2 cellular contexts compared by ENCODE assay signal in the genomic region with DNA sequence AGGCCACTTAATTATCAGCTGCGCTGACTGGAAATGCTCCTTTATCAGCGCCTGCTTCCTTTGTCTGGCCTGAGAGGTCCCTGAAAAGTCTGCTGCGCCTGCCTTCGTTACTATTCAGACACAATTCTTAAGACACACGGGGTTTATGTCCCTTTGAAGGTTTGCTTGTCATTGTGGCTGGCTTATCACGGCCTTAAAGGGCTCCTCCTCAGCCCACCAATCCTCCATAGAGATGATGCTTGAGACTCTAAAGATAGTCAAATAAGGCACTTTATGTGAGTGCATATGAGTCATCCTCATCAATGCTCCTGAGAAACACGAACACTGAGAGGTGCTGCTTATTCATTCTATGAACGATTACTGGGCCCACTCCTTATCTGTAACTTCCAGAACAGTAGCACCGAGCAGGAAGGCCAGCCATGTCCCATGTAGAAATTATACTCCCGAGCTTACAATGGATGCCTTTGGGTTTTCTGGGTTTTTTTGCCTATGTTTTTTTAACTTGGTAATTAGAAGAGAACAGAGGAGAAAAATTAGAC.
A peak's percentile ranks its signal among the peaks of the same experiment; 100 is the strongest.
TF ChIP-seq lines count a peak whose summit lies in the region.

No MANE protein-coding gene starts in this region.

TF ChIP-seq in GM12878, 131 proteins besides CTCF, POLR2A, EP300 and RAD21:
- TF ChIP-seq SPI1 (IDR thresholded peaks at IDR 0.05; ENCODE audit: borderline replicate concordance, insufficient read depth, low read depth, low read length) (no peak), STAT3 (IDR thresholded peaks at IDR 0.05; ENCODE audit: low read depth, low read length) (no peak), BMI1 (IDR thresholded peaks at IDR 0.05; ENCODE audit: borderline replicate concordance) (no peak), HDAC6 (IDR thresholded peaks at IDR 0.05; ENCODE audit: unreplicated experiment) (no peak), ESRRA (IDR thresholded peaks at IDR 0.05; ENCODE audit: low read length) (no peak), EGR1 (IDR thresholded peaks at IDR 0.05; ENCODE audit: borderline replicate concordance in 1 of 2, low read depth in 2 of 2, low read length in 2 of 2) (no peak), MYB (IDR thresholded peaks at IDR 0.05; ENCODE audit: borderline replicate concordance, low read depth, low read length) (no peak), HSF1 (IDR thresholded peaks at IDR 0.05; ENCODE audit: low read depth, low read length) (no peak), EED (IDR thresholded peaks at IDR 0.05; ENCODE audit: low read depth) (no peak), TCF3 (IDR thresholded peaks at IDR 0.05; ENCODE audit: borderline replicate concordance, insufficient read depth, low read depth, low read length) (no peak), SRF (IDR thresholded peaks at IDR 0.05; ENCODE audit: low read depth in 2 of 2, low read length in 2 of 2) (no peak), IKZF2 (IDR thresholded peaks at IDR 0.05) (no peak), STAT1 (conservative IDR thresholded peaks at IDR 0.05) (no peak), JUNB (IDR thresholded peaks at IDR 0.05) (no peak), ZZZ3 (IDR thresholded peaks at IDR 0.05; ENCODE audit: control insufficient read depth, insufficient read length, low read depth) (no peak), ZBTB4 (CRISPR knock-in tag; IDR thresholded peaks at IDR 0.05) (no peak), SUZ12 (IDR thresholded peaks at IDR 0.05; ENCODE audit: unreplicated experiment) (no peak)
- TF ChIP-seq, protein P1, sequence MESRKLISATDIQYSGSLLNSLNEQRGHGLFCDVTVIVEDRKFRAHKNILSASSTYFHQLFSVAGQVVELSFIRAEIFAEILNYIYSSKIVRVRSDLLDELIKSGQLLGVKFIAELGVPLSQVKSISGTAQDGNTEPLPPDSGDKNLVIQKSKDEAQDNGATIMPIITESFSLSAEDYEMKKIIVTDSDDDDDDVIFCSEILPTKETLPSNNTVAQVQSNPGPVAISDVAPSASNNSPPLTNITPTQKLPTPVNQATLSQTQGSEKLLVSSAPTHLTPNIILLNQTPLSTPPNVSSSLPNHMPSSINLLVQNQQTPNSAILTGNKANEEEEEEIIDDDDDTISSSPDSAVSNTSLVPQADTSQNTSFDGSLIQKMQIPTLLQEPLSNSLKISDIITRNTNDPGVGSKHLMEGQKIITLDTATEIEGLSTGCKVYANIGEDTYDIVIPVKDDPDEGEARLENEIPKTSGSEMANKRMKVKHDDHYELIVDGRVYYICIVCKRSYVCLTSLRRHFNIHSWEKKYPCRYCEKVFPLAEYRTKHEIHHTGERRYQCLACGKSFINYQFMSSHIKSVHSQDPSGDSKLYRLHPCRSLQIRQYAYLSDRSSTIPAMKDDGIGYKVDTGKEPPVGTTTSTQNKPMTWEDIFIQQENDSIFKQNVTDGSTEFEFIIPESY (IDR thresholded peaks at IDR 0.05), result no peak
- TF ChIP-seq, protein P2, sequence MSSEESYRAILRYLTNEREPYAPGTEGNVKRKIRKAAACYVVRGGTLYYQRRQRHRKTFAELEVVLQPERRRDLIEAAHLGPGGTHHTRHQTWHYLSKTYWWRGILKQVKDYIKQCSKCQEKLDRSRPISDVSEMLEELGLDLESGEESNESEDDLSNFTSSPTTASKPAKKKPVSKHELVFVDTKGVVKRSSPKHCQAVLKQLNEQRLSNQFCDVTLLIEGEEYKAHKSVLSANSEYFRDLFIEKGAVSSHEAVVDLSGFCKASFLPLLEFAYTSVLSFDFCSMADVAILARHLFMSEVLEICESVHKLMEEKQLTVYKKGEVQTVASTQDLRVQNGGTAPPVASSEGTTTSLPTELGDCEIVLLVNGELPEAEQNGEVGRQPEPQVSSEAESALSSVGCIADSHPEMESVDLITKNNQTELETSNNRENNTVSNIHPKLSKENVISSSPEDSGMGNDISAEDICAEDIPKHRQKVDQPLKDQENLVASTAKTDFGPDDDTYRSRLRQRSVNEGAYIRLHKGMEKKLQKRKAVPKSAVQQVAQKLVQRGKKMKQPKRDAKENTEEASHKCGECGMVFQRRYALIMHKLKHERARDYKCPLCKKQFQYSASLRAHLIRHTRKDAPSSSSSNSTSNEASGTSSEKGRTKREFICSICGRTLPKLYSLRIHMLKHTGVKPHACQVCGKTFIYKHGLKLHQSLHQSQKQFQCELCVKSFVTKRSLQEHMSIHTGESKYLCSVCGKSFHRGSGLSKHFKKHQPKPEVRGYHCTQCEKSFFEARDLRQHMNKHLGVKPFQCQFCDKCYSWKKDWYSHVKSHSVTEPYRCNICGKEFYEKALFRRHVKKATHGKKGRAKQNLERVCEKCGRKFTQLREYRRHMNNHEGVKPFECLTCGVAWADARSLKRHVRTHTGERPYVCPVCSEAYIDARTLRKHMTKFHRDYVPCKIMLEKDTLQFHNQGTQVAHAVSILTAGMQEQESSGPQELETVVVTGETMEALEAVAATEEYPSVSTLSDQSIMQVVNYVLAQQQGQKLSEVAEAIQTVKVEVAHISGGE (CRISPR knock-in tag; IDR thresholded peaks at IDR 0.05), result no peak

TF ChIP-seq in neural cell, 6 proteins besides CTCF, POLR2A, EP300 and RAD21:
- TF ChIP-seq MXI1 (conservative IDR thresholded peaks at IDR 0.05; ENCODE audit: poor library complexity, severe bottlenecking) (no peak), EZH2 (IDR thresholded peaks at IDR 0.05; ENCODE audit: borderline replicate concordance, insufficient read depth, low read length, poor library complexity, severe bottlenecking) (no peak), SMC3 (conservative IDR thresholded peaks at IDR 0.05; ENCODE audit: poor library complexity) (no peak), TAF1 (IDR thresholded peaks at IDR 0.05; ENCODE audit: low read depth) (no peak), REST (IDR thresholded peaks at IDR 0.05; ENCODE audit: borderline replicate concordance) (peak; percentile 24), POLR2AphosphoS5 (IDR thresholded peaks at IDR 0.05) (peak; percentile 29)
TF ChIP-seq in neural cell: peak in this region for 2.
